ENCODE assay signal across 8 cellular contexts in the genomic region with DNA sequence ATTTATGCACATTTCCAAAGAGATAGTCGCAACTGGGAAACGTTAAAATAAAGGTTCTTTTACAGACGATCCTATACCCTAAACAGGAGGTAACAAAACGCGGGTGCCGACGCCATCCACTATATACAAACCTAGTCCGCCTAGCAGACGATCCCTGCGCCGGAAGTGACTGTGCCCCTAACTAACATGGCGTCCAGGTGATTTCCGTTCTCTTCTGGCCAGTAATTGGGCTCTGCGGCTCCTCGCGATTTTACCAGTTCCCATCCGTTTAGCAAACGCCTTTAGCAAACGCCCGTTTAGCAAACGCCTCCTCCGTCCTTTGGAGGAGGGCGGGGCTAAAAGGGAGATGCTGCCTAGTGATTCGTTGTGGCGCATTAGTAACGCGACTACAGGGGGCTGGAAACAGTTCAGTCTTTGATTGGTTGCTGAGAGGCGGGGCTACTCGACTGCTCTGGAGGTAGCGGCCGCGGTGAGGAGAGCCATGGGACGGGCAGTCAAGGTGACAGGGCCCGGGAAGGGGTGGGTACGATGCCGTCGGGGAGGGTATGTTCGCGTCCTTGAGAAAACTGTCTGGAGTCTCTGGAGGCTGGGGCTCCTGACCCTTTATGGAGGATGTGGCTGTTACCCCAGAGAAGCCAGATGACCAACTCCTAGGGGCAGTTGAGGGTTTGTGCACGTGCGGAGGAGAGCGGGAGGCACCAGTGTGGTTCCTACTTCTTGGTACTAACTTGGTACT. TPM values are rescaled to one million over a fixed set of nuclear protein-coding genes. Genes with fewer than 3 reads are reported as not detected.
DNase-seq lines count a peak whose midpoint lies in the region; ATAC-seq and TF ChIP-seq lines count a peak whose summit lies in the region.

A gene (plus strand): TSS at position 405 of the 736 bp plus-strand sequence. CDS start 77 bp downstream, at position 482.

- H3K27me3 ChIP-seq in HUES64 (ENCODE audit: insufficient read depth, low read length) (no peaks in the 10 kb centered on the region), OCI-LY1 (ENCODE audit: insufficient read depth, low read length) (no peaks in the 10 kb centered on the region)

- peak within 1 kb of the TSS; percentile 95 for H3K4me2 ChIP-seq in OCI-LY1 (ENCODE audit: low read length)

- peaks cover 14% of the 10 kb centered on the region for H3K79me2 ChIP-seq in OCI-LY1 (ENCODE audit: insufficient read depth, low read length)

- TF ChIP-seq CTCF in Calu3 (IDR thresholded peaks at IDR 0.05; ENCODE audit: unreplicated experiment) (no peak), OCI-LY1 (IDR thresholded peaks at IDR 0.05; ENCODE audit: low read length) (no peak), endothelial cell (IDR thresholded peaks at IDR 0.05; ENCODE audit: unreplicated experiment) (no peak), mesothelial cell of epicardium (IDR thresholded peaks at IDR 0.05; ENCODE audit: unreplicated experiment) (no peak)

- no peaks in the 10 kb centered on the region for H3K9me2 ChIP-seq in OCI-LY1 (ENCODE audit: low read depth, low read length)

- peak within 1 kb of the TSS; percentile 59 for H3K27ac ChIP-seq in HUES64 (ENCODE audit: low read depth, low read length)
- peak within 1 kb of the TSS; percentile 60 for H3K27ac ChIP-seq in OCI-LY1 (ENCODE audit: low read depth, low read length, poor library complexity, severe bottlenecking)

- H3K4me1 Mint-ChIP-seq in Calu3 (ENCODE audit: low read depth, unreplicated experiment): peaks cover 19% of the 10 kb centered on the region
- H3K4me1 Mint-ChIP-seq in endothelial cell (ENCODE audit: unreplicated experiment): peaks cover 13% of the 10 kb centered on the region
- peaks cover 22% of the 10 kb centered on the region for H3K4me1 Mint-ChIP-seq in mesothelial cell of epicardium

- H4K20me1 ChIP-seq in OCI-LY1 (ENCODE audit: insufficient read depth, low read length): no peaks in the 10 kb centered on the region

- H3K27me3 Mint-ChIP-seq in Calu3 (ENCODE audit: unreplicated experiment) (no peaks in the 10 kb centered on the region), endothelial cell (ENCODE audit: unreplicated experiment) (peaks cover 2% of the 10 kb centered on the region), mesothelial cell of epicardium (ENCODE audit: low read depth) (no peaks in the 10 kb centered on the region)

- peaks cover 26% of the 10 kb centered on the region for H3K36me3 Mint-ChIP-seq in Calu3 (ENCODE audit: insufficient read depth, unreplicated experiment)
- H3K36me3 Mint-ChIP-seq in endothelial cell (ENCODE audit: low read depth, unreplicated experiment): peaks cover 3% of the 10 kb centered on the region
- H3K36me3 Mint-ChIP-seq in mesothelial cell of epicardium: no peaks in the 10 kb centered on the region

- H3K4me3 ChIP-seq in HUES64 (ENCODE audit: low read length) (peak within 1 kb of the TSS; percentile 80), OCI-LY1 (ENCODE audit: low read depth, low read length, poor library complexity, severe bottlenecking) (peak within 1 kb of the TSS; percentile 90)

- BruUV-seq in Calu3 (replicated peaks; lab: Mats Ljungman, UMichigan): no TSS peak

- peak within 1 kb of the TSS; percentile 92 for H3K4me3 Mint-ChIP-seq in Calu3 (ENCODE audit: low read depth, unreplicated experiment)
- H3K4me3 Mint-ChIP-seq in endothelial cell (ENCODE audit: unreplicated experiment): peak within 1 kb of the TSS; percentile 92
- peak within 1 kb of the TSS; percentile 96 for H3K4me3 Mint-ChIP-seq in mesothelial cell of epicardium

- DNase-seq in Calu3 (peak; percentile 97), endothelial cell (ENCODE audit: low spot score) (peak; percentile 90), mesothelial cell of epicardium (ENCODE audit: low spot score in 2 of 2, unreplicated experiment in 2 of 2) (peak; percentile 88 to 89)
- peak; percentile 91 for DNase-seq in activated CD8-positive, alpha-beta memory T cell treated with anti-CD3 and anti-CD28 coated beads, Interleukin-2, amount 50 U/mL, for 4 hours
- peak; percentile 92 to 95 for DNase-seq in stimulated activated CD8-positive, alpha-beta memory T cell treated with anti-CD3 and anti-CD28 coated beads, Interleukin-15, amount 100 ng/mL, for 48 hours (ENCODE audit: low read depth in 2 of 2)

- CTCF ChIA-PET in Calu3 (lab: Charles Lee): no interaction called here

- ATAC-seq in GM21447 (IDR thresholded peaks at IDR 0.05; ENCODE audit: unreplicated experiment): peak; percentile 97

- H3K9ac ChIP-seq in HUES64 (ENCODE audit: low read depth, low read length) (peak within 1 kb of the TSS; percentile 86), OCI-LY1 (ENCODE audit: low read length) (peak within 1 kb of the TSS; percentile 93)

- H3K9me3 ChIP-seq in HUES64 (ENCODE audit: insufficient read depth, low read depth, low read length): no peaks in the 10 kb centered on the region
- no peaks in the 10 kb centered on the region for H3K9me3 ChIP-seq in OCI-LY1 (ENCODE audit: low read length)

- intact Hi-C loops in Calu3 (cut with micrococcal nuclease; ENCODE audit: unreplicated experiment): loop anchor here (1.0 to 5.0 kb wide), 3 partner anchors 88 to 112 kb away; no protein-coding TSS in a partner anchor

- H3K4me1 ChIP-seq in HUES64 (ENCODE audit: insufficient read depth, low read length) (0 out of 2 replicates have a peak, but pooled peaks cover 6% of the 10 kb centered on the region), OCI-LY1 (ENCODE audit: insufficient read depth, low read length, severe bottlenecking) (peaks cover 38% of the 10 kb centered on the region)

- H3K27ac Mint-ChIP-seq in Calu3 (ENCODE audit: unreplicated experiment) (peak within 1 kb of the TSS; percentile 79), endothelial cell (ENCODE audit: unreplicated experiment) (peak within 1 kb of the TSS; percentile 93), mesothelial cell of epicardium (peak within 1 kb of the TSS; percentile 93)

- H3K36me3 ChIP-seq in HUES64 (ENCODE audit: insufficient read depth, low read length): no peaks in the 10 kb centered on the region
- H3K36me3 ChIP-seq in OCI-LY1 (ENCODE audit: insufficient read depth, low read length): peaks cover 8% of the 10 kb centered on the region; the same call in 1 of the 2 replicates

- H3F3A ChIP-seq in OCI-LY1 (ENCODE audit: insufficient read depth, low read length): no peaks in the 10 kb centered on the region

- H2AFZ ChIP-seq in OCI-LY1 (ENCODE audit: low read length): no peak within 1 kb of the TSS

- under 1% methylated on average over 42 of the region's 42 CpGs for WGBS in HUES64

- no peaks in the 10 kb centered on the region for H3K9me3 Mint-ChIP-seq in Calu3 (ENCODE audit: low read depth, unreplicated experiment)
- H3K9me3 Mint-ChIP-seq in endothelial cell (ENCODE audit: unreplicated experiment): no peaks in the 10 kb centered on the region
- no peaks in the 10 kb centered on the region for H3K9me3 Mint-ChIP-seq in mesothelial cell of epicardium

RNA-seq across cellular contexts. Expression of the gene that starts here (rescaled TPM):
- 12.6 and 14.6 TPM in 2 replicates for total RNA-seq in Calu3 (2022)
- polyA plus RNA-seq in HUES64 (2013, experiment 1 of 2): 8.4 TPM
- 12.0 TPM for polyA plus RNA-seq in HUES64 (2013, experiment 2 of 2)
- 6.3 TPM for total RNA-seq in endothelial cell (ENCODE audit: unreplicated experiment)
- 5.4 to 8.6 TPM (median 6.3 TPM) in 3 replicates for total RNA-seq in mesothelial cell of epicardium

Comparison
In these comparisons a context has a peak if more than half of its experiments do, and no peak if none do; other contexts are left out.
1. Peak in every context shown above with its lines: DNase-seq, ATAC-seq, H3K4me3 ChIP-seq and H3K27ac ChIP-seq.